In the genomic region with DNA sequence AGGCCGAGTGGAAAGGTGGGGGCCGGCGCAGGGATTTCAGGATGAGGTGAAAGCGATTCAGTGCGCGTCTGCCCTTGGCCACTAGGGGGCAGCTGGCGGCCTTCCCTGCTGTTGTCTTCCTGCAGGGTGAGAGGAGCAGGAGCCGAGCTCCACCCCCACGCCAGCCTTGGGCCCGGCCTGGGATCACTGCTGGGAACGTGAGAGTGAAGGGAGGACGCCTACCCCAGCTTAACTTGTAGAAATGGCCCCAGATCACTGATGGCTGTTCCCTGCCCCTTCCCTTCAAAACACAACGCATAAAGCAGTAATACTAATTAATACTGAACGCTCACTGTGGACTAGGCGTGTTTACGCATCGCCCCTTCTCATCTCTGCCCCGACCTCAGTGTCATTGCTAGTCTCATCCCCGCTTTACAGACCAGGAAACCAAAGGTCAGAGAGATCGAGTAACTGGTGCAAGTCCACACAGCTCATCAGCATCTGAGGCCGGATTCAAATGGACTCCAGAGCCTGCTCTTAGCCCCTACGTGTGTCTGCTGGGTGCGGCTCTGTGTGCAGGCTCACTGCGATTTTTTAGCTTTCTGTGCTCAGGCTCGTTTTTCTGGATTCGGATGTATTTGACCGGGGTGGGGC, we compare ENCODE assay signal across 8 cellular contexts. TPM values are rescaled to one million over a fixed set of nuclear protein-coding genes. Genes with fewer than 3 reads are reported as not detected.
DNase-seq lines count a peak whose midpoint lies in the region; ATAC-seq and TF ChIP-seq lines count a peak whose summit lies in the region.

No MANE protein-coding gene starts in this region.

- H3F3A ChIP-seq in SK-N-SH (replicated peaks; ENCODE audit: insufficient read depth), result peaks cover 3% of the 10 kb centered on the region

- H3K4me3 Mint-ChIP-seq in activated naive CD4-positive, alpha-beta T cell treated with anti-CD3 and anti-CD28 coated beads, Interleukin-2, amount 10 ng/mL, durations not matched to agents 7 days and 5 days, result no peak overlapping the region

- H3K27me3 ChIP-seq in SK-N-SH (ENCODE audit: insufficient read depth) (no peaks in the 10 kb centered on the region), ovary (no peaks in the 10 kb centered on the region), tibial artery (peaks cover 0 to 9% of the 10 kb centered on the region in 2 donors)

- peak overlapping the region; percentile 60; the same call in 1 of the 2 replicates for H3K4me2 ChIP-seq in SK-N-SH

- TF ChIP-seq RAD21 in SK-N-SH (IDR thresholded peaks at IDR 0.05; ENCODE audit: low read length), result peak; percentile 91

- no peak overlapping the region for H3K27ac Mint-ChIP-seq in activated naive CD4-positive, alpha-beta T cell treated with anti-CD3 and anti-CD28 coated beads, Interleukin-2, amount 10 ng/mL, durations not matched to agents 7 days and 5 days

- no peak for DNase-seq in GM12864 (ENCODE audit: low read depth)
- DNase-seq in NCI-H1048 (lab: John Stamatoyannopoulos, UW), result peak; percentile 35
- DNase-seq in SK-N-SH, result peak; percentile 94
- peak; percentile 73 for DNase-seq in activated naive CD4-positive, alpha-beta T cell treated with anti-CD3 and anti-CD28 coated beads, Interleukin-2, amount 10 ng/mL, durations not matched to agents 7 days and 5 days
- DNase-seq in globus pallidus (ENCODE audit: low spot score), result peak; percentile 91
- DNase-seq in ovary, result peak; percentile 90 to 94 (median 92)
- peak; percentile 78 to 88 for DNase-seq in tibial artery

- H3K27me3 Mint-ChIP-seq in activated naive CD4-positive, alpha-beta T cell treated with anti-CD3 and anti-CD28 coated beads, Interleukin-2, amount 10 ng/mL, durations not matched to agents 7 days and 5 days, result peaks cover 22% of the 10 kb centered on the region

- intact Hi-C loops in ovary (cut with DNase I), result loop anchor here (5.0 to 10.0 kb wide), 4 partner anchors 109 to 174 kb away; a partner anchor contains a TSS
- intact Hi-C loops in tibial artery (cut with DNase I; ENCODE audit: low total_unique reads), result loop anchor here (2.0 to 10.0 kb wide), 2 partner anchors 175 to 277 kb away; no protein-coding TSS in a partner anchor

- no peak overlapping the region for H3K9ac ChIP-seq in SK-N-SH

- H3K9me3 ChIP-seq in SK-N-SH, result no peaks in the 10 kb centered on the region
- no peaks in the 10 kb centered on the region for H3K9me3 ChIP-seq in ovary
- no peaks in the 10 kb centered on the region for H3K9me3 ChIP-seq in tibial artery

- 54% methylated on average over 18 of the region's 27 CpGs for WGBS in SK-N-SH (ENCODE audit: low lambda C conversion rate)
- 35 to 36% (median 36%) methylated on average over 27 of the region's 27 CpGs for WGBS in ovary, 3 donors

- no peaks in the 10 kb centered on the region for H4K20me1 ChIP-seq in SK-N-SH (ENCODE audit: insufficient read depth)

- CTCF ChIA-PET in SK-N-SH (lab: Yijun Ruan, JAX), result interaction anchor here (0.6 to 14.2 kb wide), 61 partner anchors 8 to 834 kb away, joined by 3 to 175 read pairs (median 7); a partner anchor contains a TSS
- CTCF ChIA-PET in activated naive CD4-positive, alpha-beta T cell treated with anti-CD3 and anti-CD28 coated beads, Interleukin-2, amount 10 ng/mL, durations not matched to agents 7 days and 5 days (lab: Charles Lee), result interaction anchor here (0.6 to 6.0 kb wide), 27 partner anchors 8 to 525 kb away, joined by 3 to 42 read pairs (median 4); a partner anchor contains a TSS

- TF ChIP-seq CTCF in GM12864 (IDR thresholded peaks at IDR 0.05; ENCODE audit: low read depth, low read length, missing control alignments), result peak; percentile 96
- TF ChIP-seq CTCF in SK-N-SH (IDR thresholded peaks at IDR 0.05), result peak; percentile 96
- peak; percentile 90 to 92 (median 92) for TF ChIP-seq CTCF in ovary (IDR thresholded peaks at IDR 0.05)
- TF ChIP-seq CTCF in tibial artery (IDR thresholded peaks at IDR 0.05), result peak; percentile 93 to 94

- no peaks in the 10 kb centered on the region for H3K9me3 Mint-ChIP-seq in activated naive CD4-positive, alpha-beta T cell treated with anti-CD3 and anti-CD28 coated beads, Interleukin-2, amount 10 ng/mL, durations not matched to agents 7 days and 5 days

- no peaks in the 10 kb centered on the region for H3K79me2 ChIP-seq in SK-N-SH (ENCODE audit: insufficient read depth)

- TF ChIP-seq POLR2A in ovary (IDR thresholded peaks at IDR 0.05), result no peak

- peaks cover 17% of the 10 kb centered on the region for H3K36me3 Mint-ChIP-seq in activated naive CD4-positive, alpha-beta T cell treated with anti-CD3 and anti-CD28 coated beads, Interleukin-2, amount 10 ng/mL, durations not matched to agents 7 days and 5 days

- H3K36me3 ChIP-seq in SK-N-SH (replicated peaks in 1 of 2; ENCODE audit: control insufficient read depth in 1 of 2, insufficient read depth in 2 of 2, low read length in 1 of 2) (no peaks in the 10 kb centered on the region), ovary (no peaks in the 10 kb centered on the region), tibial artery (peaks cover 0 to 46% (median 6%) of the 10 kb centered on the region in 3 donors)

- ATAC-seq in GM19467 (IDR thresholded peaks at IDR 0.05; ENCODE audit: unreplicated experiment), result no peak

- peaks cover 0 to 29% of the 10 kb centered on the region in 2 experiments; a peak in 2 of 4 replicates for H3K4me1 ChIP-seq in SK-N-SH (ENCODE audit: control insufficient read depth in 1 of 2, insufficient read depth in 2 of 2, low read depth in 1 of 2, low read length in 1 of 2)
- H3K4me1 ChIP-seq in ovary (ENCODE audit: insufficient read depth), result peaks cover 2% of the 10 kb centered on the region
- peaks cover 0 to 12% (median 6%) of the 10 kb centered on the region in 4 donors for H3K4me1 ChIP-seq in tibial artery

- POLR2A ChIA-PET in SK-N-SH (lab: Yijun Ruan, JAX), result interaction anchor here (0.6 to 2.8 kb wide), 16 partner anchors 9 to 279 kb away, joined by 3 to 14 read pairs (median 5); a partner anchor contains a TSS

- H3K9me2 ChIP-seq in SK-N-SH, result no peaks in the 10 kb centered on the region

- H3K4me3 ChIP-seq in GM12864 (ENCODE audit: low read depth, low read length) (no peak overlapping the region), SK-N-SH (ENCODE audit: low read depth in 2 of 2, low read length in 1 of 2) (peak overlapping the region; percentile 6 to 51; a peak in 1 of 4 replicates), ovary (no peak overlapping the region), tibial artery (peak overlapping the region in 1 of 2 donors; percentile 17)

- peaks cover 29% of the 10 kb centered on the region for H3K4me1 Mint-ChIP-seq in activated naive CD4-positive, alpha-beta T cell treated with anti-CD3 and anti-CD28 coated beads, Interleukin-2, amount 10 ng/mL, durations not matched to agents 7 days and 5 days

- TF ChIP-seq EP300 in SK-N-SH (IDR thresholded peaks at IDR 0.05; ENCODE audit: borderline replicate concordance in 1 of 2, low read depth in 1 of 2, low read length in 1 of 2) (no peak), ovary (IDR thresholded peaks at IDR 0.05) (no peak)

- peak overlapping the region; percentile 56 for H2AFZ ChIP-seq in SK-N-SH (ENCODE audit: low read depth)

- peak overlapping the region in 1 of 2 experiments; percentile 75; a peak in 2 of 4 replicates for H3K27ac ChIP-seq in SK-N-SH (ENCODE audit: low read depth in 2 of 2, low read length in 1 of 2)
- H3K27ac ChIP-seq in ovary, result no peak overlapping the region
- H3K27ac ChIP-seq in tibial artery, result no peak overlapping the region

TF ChIP-seq in SK-N-SH, 30 proteins besides CTCF, POLR2A, EP300 and RAD21:
- TF ChIP-seq POLR2AphosphoS5 (IDR thresholded peaks at IDR 0.05; ENCODE audit: low read depth, low read length) (no peak), SMC3 (IDR thresholded peaks at IDR 0.05; ENCODE audit: low read depth, low read length) (peak; percentile 93), CHD2 (IDR thresholded peaks at IDR 0.05; ENCODE audit: low read length, partially characterized antibody) (peak; percentile 64)
- TF ChIP-seq, protein P1, sequence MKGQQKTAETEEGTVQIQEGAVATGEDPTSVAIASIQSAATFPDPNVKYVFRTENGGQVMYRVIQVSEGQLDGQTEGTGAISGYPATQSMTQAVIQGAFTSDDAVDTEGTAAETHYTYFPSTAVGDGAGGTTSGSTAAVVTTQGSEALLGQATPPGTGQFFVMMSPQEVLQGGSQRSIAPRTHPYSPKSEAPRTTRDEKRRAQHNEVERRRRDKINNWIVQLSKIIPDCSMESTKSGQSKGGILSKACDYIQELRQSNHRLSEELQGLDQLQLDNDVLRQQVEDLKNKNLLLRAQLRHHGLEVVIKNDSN (IDR thresholded peaks at IDR 0.05; ENCODE audit: borderline replicate concordance, low read depth), result no peak
TF ChIP-seq in SK-N-SH: peak in this region for 2.

RNA-seq across cellular contexts. Expression of a gene that starts 24.3 kb away (rescaled TPM):
- polyA plus RNA-seq in SK-N-SH (2012; rRNA removed), result 6.3 and 7.0 TPM in 2 replicates
- 2.8 and 5.3 TPM in 2 replicates for polyA plus RNA-seq in SK-N-SH (2012; cell fraction: cytosol; rRNA removed)
- polyA plus RNA-seq in SK-N-SH (2012; cell fraction: nucleus; rRNA removed), result 9.3 and 10.3 TPM in 2 replicates
- total RNA-seq in ovary, result 10 to 100 TPM in 5 of 7 donors, 1 to 10 TPM in 2; 7.4 to 66.4 (median 18.6) TPM
- 10 to 100 TPM; 14.0 to 21.1 TPM for polyA plus RNA-seq in ovary

RNA-seq across cellular contexts. Expression of a gene that starts 24.6 kb away (rescaled TPM):
- polyA plus RNA-seq in SK-N-SH (2012; rRNA removed) (14.8 and 15.9 TPM in 2 replicates), ovary (10 to 100 TPM; 21.5 to 33.2 TPM)
- 11.7 and 14.3 TPM in 2 replicates for polyA plus RNA-seq in SK-N-SH (2012; cell fraction: cytosol; rRNA removed)
- polyA plus RNA-seq in SK-N-SH (2012; cell fraction: nucleus; rRNA removed), result 18.6 and 20.3 TPM in 2 replicates
- total RNA-seq in ovary, result 10 to 100 TPM; 20.2 to 94.9 (median 41.0) TPM

Comparison
In these comparisons a context has a peak if more than half of its experiments do, and no peak if none do; other contexts are left out.
1. H3K4me3 ChIP-seq: peak in SK-N-SH (2 of 2); none in GM12864 (single experiment) and ovary (single experiment).
2. Peak in every context shown above with its lines, with median percentiles within 50 percentile points of each other: CTCF ChIP-seq.